Comparison of ENCODE assay signal across 24 cellular contexts in genomic region chr1:235745448-235746136, GRCh38.
DNase-seq lines count a peak whose midpoint lies in the region; ATAC-seq, FAIRE-seq and TF ChIP-seq lines count a peak whose summit lies in the region.
"Had no signal": no experiment of that assay in that cellular context is flagged by ENCODE, and none has a peak within 500 bp of the region (broad histone marks: within the 10 kb centered on the region; RNA-seq: fewer than 3 reads in every experiment).

No MANE protein-coding gene starts in this region.

- H3K36me3 Mint-ChIP-seq in T-helper 17 cell (ENCODE audit: low read depth) = peaks cover 16% of the 10 kb centered on the region

- ATAC-seq in T-helper 17 cell (no peak), HG03280 (IDR thresholded peaks at IDR 0.05; ENCODE audit: unreplicated experiment) (no peak)
- ATAC-seq: right lobe of liver had no signal

- peak overlapping the region in 1 of 59 donors; percentile 14 for H3K4me3 ChIP-seq in dorsolateral prefrontal cortex
- H3K4me3 ChIP-seq: cardiac muscle cell, lung, right lobe of liver, upper lobe of left lung had no signal

- no peaks in the 10 kb centered on the region for H3K27me3 ChIP-seq in dorsolateral prefrontal cortex
- H3K27me3 ChIP-seq: cardiac muscle cell, right lobe of liver, upper lobe of left lung had no signal

- intact Hi-C loops in dorsolateral prefrontal cortex (cut with DNase I) = no loop called here

- DNase-seq in CD1c-positive myeloid dendritic cell (ENCODE audit: extremely low spot score) (peak; percentile 8), GM18507 (ENCODE audit: extremely low spot score, insufficient read length, low read depth) (no peak), T-helper 17 cell (no peak), iris pigment epithelial cell (ENCODE audit: low read depth) (peak; percentile 49), DMS 273 treated with DMSO at 0.1 percent for 48 hours (lab: John Stamatoyannopoulos, UW) (no peak), dorsolateral prefrontal cortex (no peak), NCI-H2196 treated with DMSO at 0.1 percent for 48 hours (lab: John Stamatoyannopoulos, UW; ENCODE audit: unreplicated experiment) (no peak)
- DNase-seq: activated CD4-positive, alpha-beta T cell treated with anti-CD3 and anti-CD28 coated beads for 4 hours; activated naive CD4-positive, alpha-beta T cell treated with anti-CD3 and anti-CD28 coated beads for 36 hours; DMS79; HCEC 1CT; NCI-H1436; NCI-H2171 treated with DMSO at 0.1 percent for 48 hours; NCI-H524 treated with DMSO at 0.1 percent for 48 hours; right lobe of liver; RPMI8226; stimulated activated CD4-positive, alpha-beta T cell treated with anti-CD3 and anti-CD28 coated beads, Interleukin-15, amount 100 ng/mL, for 24 hours; upper lobe of left lung had no signal

- H3K27ac ChIP-seq in dorsolateral prefrontal cortex = no peak overlapping the region
- H3K27ac ChIP-seq: cardiac muscle cell, right lobe of liver, upper lobe of left lung had no signal

- peaks cover 2% of the 10 kb centered on the region for H3K4me1 Mint-ChIP-seq in T-helper 17 cell
- H3K4me1 Mint-ChIP-seq: neural crest cell had no signal

- no peak for TF ChIP-seq CTCF in dorsolateral prefrontal cortex (IDR thresholded peaks at IDR 0.05 in 54 of 56, conservative IDR thresholded peaks at IDR 0.05 in 2 of 56; ENCODE audit: low read depth in 1 of 56, partially characterized antibody in 56 of 56)

- H3K4me3 Mint-ChIP-seq in T-helper 17 cell = no peak overlapping the region
- H3K4me3 Mint-ChIP-seq: activated naive CD4-positive, alpha-beta T cell treated with anti-CD3 and anti-CD28 coated beads for 36 hours; dendritic cell treated with granulocyte-macrophage colony-stimulating factor and Interleukin-4, amounts not matched to agents 40 ng/mL and 50 ng/mL, for 4 days; neural crest cell; T-helper 1 cell treated with Interleukin-12 subunit alpha and Interleukin-12 subunit beta and Interleukin-4 antibody, amounts not matched to agents 30 μg/mL and 1 μg/mL, for 36 hours had no signal

- H3K9me3 ChIP-seq in T-helper 17 cell (ENCODE audit: control insufficient read depth, low read length, poor library complexity, severe bottlenecking) = no peaks in the 10 kb centered on the region
- H3K9me3 ChIP-seq: right lobe of liver, upper lobe of left lung had no signal

- no peaks in the 10 kb centered on the region for H3K27me3 Mint-ChIP-seq in T-helper 17 cell
- H3K27me3 Mint-ChIP-seq: dendritic cell treated with granulocyte-macrophage colony-stimulating factor and Interleukin-4, amounts not matched to agents 40 ng/mL and 50 ng/mL, for 4 days had no signal

- peak overlapping the region; percentile 14 for H3K27ac Mint-ChIP-seq in T-helper 17 cell
- H3K27ac Mint-ChIP-seq: activated naive CD4-positive, alpha-beta T cell treated with anti-CD3 and anti-CD28 coated beads for 36 hours; dendritic cell treated with granulocyte-macrophage colony-stimulating factor and Interleukin-4, amounts not matched to agents 40 ng/mL and 50 ng/mL, for 4 days; T-helper 1 cell treated with Interleukin-12 subunit alpha and Interleukin-12 subunit beta and Interleukin-4 antibody, amounts not matched to agents 30 μg/mL and 1 μg/mL, for 36 hours had no signal

- FAIRE-seq in GM18507 (lab: Jason Lieb, UNC) = peak; percentile 57

Comparison
In these comparisons a context has a peak if more than half of its experiments do, and no peak if none do; other contexts are left out.
1. DNase-seq: peak in CD1c-positive myeloid dendritic cell (single experiment) and iris pigment epithelial cell (single experiment); none in GM18507 (single experiment), T-helper 17 cell (0 of 3), DMS 273 treated with DMSO at 0.1 percent for 48 hours (single experiment), dorsolateral prefrontal cortex (0 of 10) and NCI-H2196 treated with DMSO at 0.1 percent for 48 hours (single experiment).